ENCODE assay signal across 1 cellular context in the genomic region with DNA sequence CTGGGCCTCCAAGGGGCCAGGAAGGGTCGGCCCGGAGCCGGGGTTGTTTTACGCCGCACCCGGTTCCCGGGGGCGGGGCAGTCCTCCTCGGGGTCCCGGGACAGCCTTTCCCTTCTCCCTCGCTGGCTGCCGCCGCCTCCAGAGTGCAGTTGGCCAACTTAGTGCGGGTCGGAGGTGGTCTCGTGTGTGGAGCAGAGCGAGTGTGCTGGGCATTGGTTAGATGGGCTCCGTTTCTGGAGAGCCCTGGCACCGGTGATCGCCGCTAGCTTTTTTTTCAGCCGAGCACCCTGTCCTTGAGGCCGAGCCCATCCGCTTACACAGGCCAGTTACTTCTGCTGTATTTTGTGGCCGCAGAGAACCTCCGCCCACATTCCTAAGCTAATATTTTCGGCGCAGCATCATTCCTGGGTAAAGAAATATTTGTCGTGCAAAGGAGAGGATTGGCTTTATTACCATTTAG.
TF ChIP-seq lines count a peak whose summit lies in the region.

No MANE protein-coding gene starts in this region.

TF ChIP-seq in K562, 482 proteins besides CTCF, POLR2A, EP300 and RAD21 (continued from another document and continues in another):
- TF ChIP-seq, protein P1, sequence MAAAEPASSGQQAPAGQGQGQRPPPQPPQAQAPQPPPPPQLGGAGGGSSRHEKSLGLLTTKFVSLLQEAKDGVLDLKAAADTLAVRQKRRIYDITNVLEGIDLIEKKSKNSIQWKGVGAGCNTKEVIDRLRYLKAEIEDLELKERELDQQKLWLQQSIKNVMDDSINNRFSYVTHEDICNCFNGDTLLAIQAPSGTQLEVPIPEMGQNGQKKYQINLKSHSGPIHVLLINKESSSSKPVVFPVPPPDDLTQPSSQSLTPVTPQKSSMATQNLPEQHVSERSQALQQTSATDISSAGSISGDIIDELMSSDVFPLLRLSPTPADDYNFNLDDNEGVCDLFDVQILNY (CRISPR knock-in tag; IDR thresholded peaks at IDR 0.05), result no peak
- TF ChIP-seq JUND (IDR thresholded peaks at IDR 0.05; ENCODE audit: borderline replicate concordance, low read depth, low read length) (no peak), JUND (tag; IDR thresholded peaks at IDR 0.05; ENCODE audit: borderline replicate concordance, low read depth, low read length) (no peak), ZFP1 (CRISPR knock-in tag; IDR thresholded peaks at IDR 0.05) (no peak), FOXP1 (CRISPR knock-in tag; IDR thresholded peaks at IDR 0.05) (no peak), NCOA4 (IDR thresholded peaks at IDR 0.05; ENCODE audit: partially characterized antibody) (no peak), PHB (CRISPR knock-in tag; IDR thresholded peaks at IDR 0.05) (no peak), ZC3H11A (IDR thresholded peaks at IDR 0.05; ENCODE audit: low read depth, low read length) (no peak), ZNF324 (CRISPR knock-in tag; IDR thresholded peaks at IDR 0.05) (no peak), ARID1B (IDR thresholded peaks at IDR 0.05) (no peak), LCOR (CRISPR knock-in tag; IDR thresholded peaks at IDR 0.05) (no peak), ZNF282 (CRISPR knock-in tag; IDR thresholded peaks at IDR 0.05) (0 out of 2 replicates have a peak, but pooled peaks have one; percentile 49), HDAC1 (IDR thresholded peaks at IDR 0.05) (no peak), HOXB6 (CRISPR knock-in tag; IDR thresholded peaks at IDR 0.05; ENCODE audit: borderline replicate concordance) (no peak), DIDO1 (tag; IDR thresholded peaks at IDR 0.05; ENCODE audit: low read depth) (no peak), MED1 (CRISPR knock-in tag; IDR thresholded peaks at IDR 0.05; ENCODE audit: borderline replicate concordance) (no peak), RBFOX2 (IDR thresholded peaks at IDR 0.05; ENCODE audit: low read depth, low read length) (peak; percentile 78), GTF2E2 (tag; IDR thresholded peaks at IDR 0.05) (no peak), NR1H2 (CRISPR knock-in tag; IDR thresholded peaks at IDR 0.05) (no peak), FOXJ2 (tag; IDR thresholded peaks at IDR 0.05) (no peak), ATF7 (IDR thresholded peaks at IDR 0.05) (no peak), CBX1 (IDR thresholded peaks at IDR 0.05; ENCODE audit: low read depth) (no peak), ZNF121 (CRISPR knock-in tag; conservative IDR thresholded peaks at IDR 0.05) (no peak), ZNF212 (CRISPR knock-in tag; IDR thresholded peaks at IDR 0.05) (no peak), CXXC5 (CRISPR knock-in tag; IDR thresholded peaks at IDR 0.05) (no peak), TEAD1 (CRISPR knock-in tag; IDR thresholded peaks at IDR 0.05) (peak; percentile 27 to 62; a peak in 2 of 4 replicates), TBL1XR1 (IDR thresholded peaks at IDR 0.05; ENCODE audit: low read length in 2 of 2) (no peak), POLR2AphosphoS5 (IDR thresholded peaks at IDR 0.05; ENCODE audit: control insufficient read depth, insufficient read depth, low read depth, low read length) (no peak), SP2 (IDR thresholded peaks at IDR 0.05; ENCODE audit: extremely low read depth, low read depth, low read length, poor library complexity, severe bottlenecking) (no peak), ETV5 (CRISPR knock-in tag; IDR thresholded peaks at IDR 0.05; ENCODE audit: low read depth) (no peak), ZNF24 (IDR thresholded peaks at IDR 0.05) (no peak), KDM4B (IDR thresholded peaks at IDR 0.05; ENCODE audit: borderline replicate concordance in 2 of 2, low read depth in 1 of 2) (no peak), FOXA3 (CRISPR knock-in tag; conservative IDR thresholded peaks at IDR 0.05 in 1 of 2, IDR thresholded peaks at IDR 0.05 in 1 of 2) (0 out of 4 replicates have a peak, but pooled peaks of 1 of the 2 experiments have one; percentile 21), ZNF780A (CRISPR knock-in tag; IDR thresholded peaks at IDR 0.05) (no peak), CEBPG (CRISPR knock-in tag; IDR thresholded peaks at IDR 0.05) (no peak), CEBPG (tag; conservative IDR thresholded peaks at IDR 0.05 in 1 of 2, IDR thresholded peaks at IDR 0.05 in 1 of 2) (no peak), LARP7 (IDR thresholded peaks at IDR 0.05) (no peak), ARID2 (IDR thresholded peaks at IDR 0.05) (no peak), ZSCAN29 (IDR thresholded peaks at IDR 0.05) (0 out of 2 replicates have a peak, but pooled peaks have one; percentile 12), SAFB2 (IDR thresholded peaks at IDR 0.05; ENCODE audit: borderline replicate concordance, low read depth, low read length, severe bottlenecking) (no peak), ESRRB (CRISPR knock-in tag; IDR thresholded peaks at IDR 0.05; ENCODE audit: borderline replicate concordance) (no peak), NEUROD1 (IDR thresholded peaks at IDR 0.05; ENCODE audit: borderline replicate concordance, low read depth, low read length, partially characterized antibody) (no peak)
- TF ChIP-seq, protein P2, sequence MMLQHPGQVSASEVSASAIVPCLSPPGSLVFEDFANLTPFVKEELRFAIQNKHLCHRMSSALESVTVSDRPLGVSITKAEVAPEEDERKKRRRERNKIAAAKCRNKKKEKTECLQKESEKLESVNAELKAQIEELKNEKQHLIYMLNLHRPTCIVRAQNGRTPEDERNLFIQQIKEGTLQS (IDR thresholded peaks at IDR 0.05), result no peak
- TF ChIP-seq, protein P2 (CRISPR knock-in tag; conservative IDR thresholded peaks at IDR 0.05), result no peak
- TF ChIP-seq, protein P3, sequence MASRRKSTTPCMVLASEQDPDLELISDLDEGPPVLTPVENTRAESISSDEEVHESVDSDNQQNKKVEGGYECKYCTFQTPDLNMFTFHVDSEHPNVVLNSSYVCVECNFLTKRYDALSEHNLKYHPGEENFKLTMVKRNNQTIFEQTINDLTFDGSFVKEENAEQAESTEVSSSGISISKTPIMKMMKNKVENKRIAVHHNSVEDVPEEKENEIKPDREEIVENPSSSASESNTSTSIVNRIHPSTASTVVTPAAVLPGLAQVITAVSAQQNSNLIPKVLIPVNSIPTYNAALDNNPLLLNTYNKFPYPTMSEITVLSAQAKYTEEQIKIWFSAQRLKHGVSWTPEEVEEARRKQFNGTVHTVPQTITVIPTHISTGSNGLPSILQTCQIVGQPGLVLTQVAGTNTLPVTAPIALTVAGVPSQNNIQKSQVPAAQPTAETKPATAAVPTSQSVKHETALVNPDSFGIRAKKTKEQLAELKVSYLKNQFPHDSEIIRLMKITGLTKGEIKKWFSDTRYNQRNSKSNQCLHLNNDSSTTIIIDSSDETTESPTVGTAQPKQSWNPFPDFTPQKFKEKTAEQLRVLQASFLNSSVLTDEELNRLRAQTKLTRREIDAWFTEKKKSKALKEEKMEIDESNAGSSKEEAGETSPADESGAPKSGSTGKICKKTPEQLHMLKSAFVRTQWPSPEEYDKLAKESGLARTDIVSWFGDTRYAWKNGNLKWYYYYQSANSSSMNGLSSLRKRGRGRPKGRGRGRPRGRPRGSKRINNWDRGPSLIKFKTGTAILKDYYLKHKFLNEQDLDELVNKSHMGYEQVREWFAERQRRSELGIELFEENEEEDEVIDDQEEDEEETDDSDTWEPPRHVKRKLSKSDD (conservative IDR thresholded peaks at IDR 0.05; ENCODE audit: low read length), result no peak
- TF ChIP-seq, protein P4, sequence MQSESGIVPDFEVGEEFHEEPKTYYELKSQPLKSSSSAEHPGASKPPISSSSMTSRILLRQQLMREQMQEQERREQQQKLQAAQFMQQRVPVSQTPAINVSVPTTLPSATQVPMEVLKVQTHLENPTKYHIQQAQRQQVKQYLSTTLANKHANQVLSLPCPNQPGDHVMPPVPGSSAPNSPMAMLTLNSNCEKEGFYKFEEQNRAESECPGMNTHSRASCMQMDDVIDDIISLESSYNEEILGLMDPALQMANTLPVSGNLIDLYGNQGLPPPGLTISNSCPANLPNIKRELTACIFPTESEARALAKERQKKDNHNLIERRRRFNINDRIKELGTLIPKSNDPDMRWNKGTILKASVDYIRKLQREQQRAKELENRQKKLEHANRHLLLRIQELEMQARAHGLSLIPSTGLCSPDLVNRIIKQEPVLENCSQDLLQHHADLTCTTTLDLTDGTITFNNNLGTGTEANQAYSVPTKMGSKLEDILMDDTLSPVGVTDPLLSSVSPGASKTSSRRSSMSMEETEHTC (IDR thresholded peaks at IDR 0.05), result no peak
- TF ChIP-seq, protein P5, sequence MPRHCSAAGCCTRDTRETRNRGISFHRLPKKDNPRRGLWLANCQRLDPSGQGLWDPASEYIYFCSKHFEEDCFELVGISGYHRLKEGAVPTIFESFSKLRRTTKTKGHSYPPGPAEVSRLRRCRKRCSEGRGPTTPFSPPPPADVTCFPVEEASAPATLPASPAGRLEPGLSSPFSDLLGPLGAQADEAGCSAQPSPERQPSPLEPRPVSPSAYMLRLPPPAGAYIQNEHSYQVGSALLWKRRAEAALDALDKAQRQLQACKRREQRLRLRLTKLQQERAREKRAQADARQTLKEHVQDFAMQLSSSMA (CRISPR knock-in tag; IDR thresholded peaks at IDR 0.05), result no peak
- TF ChIP-seq, protein P6, sequence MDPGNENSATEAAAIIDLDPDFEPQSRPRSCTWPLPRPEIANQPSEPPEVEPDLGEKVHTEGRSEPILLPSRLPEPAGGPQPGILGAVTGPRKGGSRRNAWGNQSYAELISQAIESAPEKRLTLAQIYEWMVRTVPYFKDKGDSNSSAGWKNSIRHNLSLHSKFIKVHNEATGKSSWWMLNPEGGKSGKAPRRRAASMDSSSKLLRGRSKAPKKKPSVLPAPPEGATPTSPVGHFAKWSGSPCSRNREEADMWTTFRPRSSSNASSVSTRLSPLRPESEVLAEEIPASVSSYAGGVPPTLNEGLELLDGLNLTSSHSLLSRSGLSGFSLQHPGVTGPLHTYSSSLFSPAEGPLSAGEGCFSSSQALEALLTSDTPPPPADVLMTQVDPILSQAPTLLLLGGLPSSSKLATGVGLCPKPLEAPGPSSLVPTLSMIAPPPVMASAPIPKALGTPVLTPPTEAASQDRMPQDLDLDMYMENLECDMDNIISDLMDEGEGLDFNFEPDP (CRISPR knock-in tag; IDR thresholded peaks at IDR 0.05), result no peak
- TF ChIP-seq, protein P7, sequence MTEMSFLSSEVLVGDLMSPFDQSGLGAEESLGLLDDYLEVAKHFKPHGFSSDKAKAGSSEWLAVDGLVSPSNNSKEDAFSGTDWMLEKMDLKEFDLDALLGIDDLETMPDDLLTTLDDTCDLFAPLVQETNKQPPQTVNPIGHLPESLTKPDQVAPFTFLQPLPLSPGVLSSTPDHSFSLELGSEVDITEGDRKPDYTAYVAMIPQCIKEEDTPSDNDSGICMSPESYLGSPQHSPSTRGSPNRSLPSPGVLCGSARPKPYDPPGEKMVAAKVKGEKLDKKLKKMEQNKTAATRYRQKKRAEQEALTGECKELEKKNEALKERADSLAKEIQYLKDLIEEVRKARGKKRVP (CRISPR knock-in tag; IDR thresholded peaks at IDR 0.05), result no peak
- TF ChIP-seq, protein P8, sequence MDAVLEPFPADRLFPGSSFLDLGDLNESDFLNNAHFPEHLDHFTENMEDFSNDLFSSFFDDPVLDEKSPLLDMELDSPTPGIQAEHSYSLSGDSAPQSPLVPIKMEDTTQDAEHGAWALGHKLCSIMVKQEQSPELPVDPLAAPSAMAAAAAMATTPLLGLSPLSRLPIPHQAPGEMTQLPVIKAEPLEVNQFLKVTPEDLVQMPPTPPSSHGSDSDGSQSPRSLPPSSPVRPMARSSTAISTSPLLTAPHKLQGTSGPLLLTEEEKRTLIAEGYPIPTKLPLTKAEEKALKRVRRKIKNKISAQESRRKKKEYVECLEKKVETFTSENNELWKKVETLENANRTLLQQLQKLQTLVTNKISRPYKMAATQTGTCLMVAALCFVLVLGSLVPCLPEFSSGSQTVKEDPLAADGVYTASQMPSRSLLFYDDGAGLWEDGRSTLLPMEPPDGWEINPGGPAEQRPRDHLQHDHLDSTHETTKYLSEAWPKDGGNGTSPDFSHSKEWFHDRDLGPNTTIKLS (IDR thresholded peaks at IDR 0.05; ENCODE audit: borderline replicate concordance, low read depth), result no peak
- TF ChIP-seq, protein P9, sequence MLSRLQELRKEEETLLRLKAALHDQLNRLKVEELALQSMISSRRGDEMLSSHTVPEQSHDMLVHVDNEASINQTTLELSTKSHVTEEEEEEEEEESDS (CRISPR knock-in tag; IDR thresholded peaks at IDR 0.05), result no peak
